ENCODE assay signal across 8 cellular contexts in the genomic region with DNA sequence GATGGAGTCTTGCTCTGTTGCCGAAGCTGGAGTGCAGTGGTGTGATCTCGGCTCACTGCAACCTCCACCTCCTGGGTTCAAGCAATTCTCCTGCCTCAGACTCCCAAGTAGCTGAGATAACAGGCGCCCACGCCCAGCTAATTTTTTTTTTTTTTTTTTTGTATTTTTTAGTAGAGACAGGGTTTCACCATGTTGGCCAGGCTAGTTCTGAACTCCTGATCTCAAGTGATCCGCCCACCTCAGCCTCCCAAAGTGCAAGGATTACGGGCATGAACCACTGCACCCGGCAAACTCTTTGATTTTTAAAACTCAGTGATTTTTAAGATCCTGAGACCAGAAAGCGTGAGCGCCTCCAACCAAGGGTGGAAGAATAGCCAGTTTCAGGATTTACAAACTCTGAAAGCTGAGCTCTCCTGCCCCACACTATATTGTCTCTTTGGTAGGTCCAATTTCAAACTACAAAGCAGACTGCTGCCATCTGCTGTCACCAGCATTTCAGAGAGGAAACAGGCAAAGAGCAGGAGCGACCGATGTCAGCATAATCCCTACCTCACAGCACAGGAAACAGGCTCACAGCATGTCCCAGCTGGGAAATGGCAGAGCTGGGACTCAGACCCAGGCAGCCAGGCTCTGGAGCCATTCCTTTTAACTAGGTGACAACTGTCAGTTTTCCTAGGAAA. TPM values are rescaled to one million over a fixed set of nuclear protein-coding genes. Genes with fewer than 3 reads are reported as not detected.
DNase-seq lines count a peak whose midpoint lies in the region; ATAC-seq and TF ChIP-seq lines count a peak whose summit lies in the region.

No MANE protein-coding gene starts in this region.

- no peak for ATAC-seq in activated naive CD8-positive, alpha-beta T cell treated with anti-CD3 and anti-CD28 coated beads, Interleukin-2, amount 50 U/mL, for 24 hours
- ATAC-seq in heart left ventricle: peak; percentile 52 to 78 (median 72)

- in situ Hi-C loops in transverse colon (cut with MboI; ENCODE audit: low pct_ligation_motif_present in 1 of 4, low pct_unique_long_range_greater_than_20kb in 1 of 4, low sequenced_read_pairs in 3 of 4): loop anchor here in 1 of 4 donors (10.0 kb wide), 1 partner anchor 104 kb away; a partner anchor contains a TSS

- peaks cover 43% of the 10 kb centered on the region for H3K4me1 Mint-ChIP-seq in activated naive CD8-positive, alpha-beta T cell (ENCODE audit: low read depth)
- peaks cover 43% of the 10 kb centered on the region for H3K4me1 Mint-ChIP-seq in activated naive CD8-positive, alpha-beta T cell treated with anti-CD3 and anti-CD28 coated beads, Interleukin-2, amount 50 U/mL, for 24 hours

- H3K9me3 ChIP-seq in SK-N-MC (ENCODE audit: low read depth, low read length) (no peaks in the 10 kb centered on the region), heart left ventricle (no peaks in the 10 kb centered on the region), transverse colon (no peaks in the 10 kb centered on the region), smooth muscle cell (replicated peaks; ENCODE audit: low read depth) (no peaks in the 10 kb centered on the region), esophagus squamous epithelium (no peaks in the 10 kb centered on the region)

- H3K4me3 Mint-ChIP-seq in activated naive CD8-positive, alpha-beta T cell: no peak overlapping the region
- H3K4me3 Mint-ChIP-seq in activated naive CD8-positive, alpha-beta T cell treated with anti-CD3 and anti-CD28 coated beads, Interleukin-2, amount 50 U/mL, for 24 hours: no peak overlapping the region

- no peaks in the 10 kb centered on the region for H3K27me3 Mint-ChIP-seq in activated naive CD8-positive, alpha-beta T cell
- no peaks in the 10 kb centered on the region for H3K27me3 Mint-ChIP-seq in activated naive CD8-positive, alpha-beta T cell treated with anti-CD3 and anti-CD28 coated beads, Interleukin-2, amount 50 U/mL, for 24 hours

- TF ChIP-seq CTCF in heart left ventricle (IDR thresholded peaks at IDR 0.05) (peak in 6 of 12 donors; percentile 18 to 44 (median 30)), transverse colon (IDR thresholded peaks at IDR 0.05) (peak in 4 of 5 experiments; percentile 26 to 42 (median 32)), smooth muscle cell (IDR thresholded peaks at IDR 0.05; ENCODE audit: borderline replicate concordance, insufficient read depth, poor library complexity, severe bottlenecking) (no peak), esophagus squamous epithelium (IDR thresholded peaks at IDR 0.05) (peak in 1 of 6 experiments; percentile 35)

- H3K9ac ChIP-seq in SK-N-MC (ENCODE audit: insufficient read length) (peak overlapping the region; percentile 53), smooth muscle cell (ENCODE audit: low read depth) (no peak overlapping the region)

- no peak for TF ChIP-seq EP300 in transverse colon (IDR thresholded peaks at IDR 0.05; ENCODE audit: low read depth)

- TF ChIP-seq POLR2A in heart left ventricle (IDR thresholded peaks at IDR 0.05) (no peak), transverse colon (IDR thresholded peaks at IDR 0.05) (no peak), esophagus squamous epithelium (IDR thresholded peaks at IDR 0.05) (no peak)

- H3K4me1 ChIP-seq in heart left ventricle (peaks cover 4 to 44% (median 16%) of the 10 kb centered on the region in 12 donors), transverse colon (peaks cover 11 to 58% (median 45%) of the 10 kb centered on the region in 4 donors), smooth muscle cell (ENCODE audit: low read depth) (no peaks in the 10 kb centered on the region), esophagus squamous epithelium (peaks cover 0 to 39% (median 11%) of the 10 kb centered on the region in 3 donors)

- peaks cover 14% of the 10 kb centered on the region for H3F3A ChIP-seq in smooth muscle cell (ENCODE audit: low read depth)

- no peak overlapping the region for H2AFZ ChIP-seq in smooth muscle cell (ENCODE audit: low read depth)

- no peaks in the 10 kb centered on the region for H3K9me3 Mint-ChIP-seq in activated naive CD8-positive, alpha-beta T cell (ENCODE audit: low read depth)
- H3K9me3 Mint-ChIP-seq in activated naive CD8-positive, alpha-beta T cell treated with anti-CD3 and anti-CD28 coated beads, Interleukin-2, amount 50 U/mL, for 24 hours: no peaks in the 10 kb centered on the region

- H3K27ac Mint-ChIP-seq in activated naive CD8-positive, alpha-beta T cell: peak overlapping the region; percentile 58
- no peak overlapping the region for H3K27ac Mint-ChIP-seq in activated naive CD8-positive, alpha-beta T cell treated with anti-CD3 and anti-CD28 coated beads, Interleukin-2, amount 50 U/mL, for 24 hours

- H3K79me2 ChIP-seq in smooth muscle cell (ENCODE audit: low read depth): peaks cover 75% of the 10 kb centered on the region

- no peaks in the 10 kb centered on the region for H3K36me3 Mint-ChIP-seq in activated naive CD8-positive, alpha-beta T cell
- H3K36me3 Mint-ChIP-seq in activated naive CD8-positive, alpha-beta T cell treated with anti-CD3 and anti-CD28 coated beads, Interleukin-2, amount 50 U/mL, for 24 hours (ENCODE audit: low read depth): peaks cover 18% of the 10 kb centered on the region

- H3K4me2 ChIP-seq in smooth muscle cell: no peak overlapping the region

- H3K27ac ChIP-seq in SK-N-MC (peak overlapping the region; percentile 92), heart left ventricle (peak overlapping the region in 11 of 12 donors; percentile 36 to 84 (median 69)), transverse colon (peak overlapping the region; percentile 52 to 92 (median 81)), smooth muscle cell (ENCODE audit: low read depth) (no peak overlapping the region), esophagus squamous epithelium (peak overlapping the region in 1 of 4 donors; percentile 6)

- peaks cover 83% of the 10 kb centered on the region for H4K20me1 ChIP-seq in smooth muscle cell (ENCODE audit: low read depth)

- intact Hi-C loops in heart left ventricle (cut with DNase I) (loop anchor here in 7 of 10 donors (1.0 to 10.0 kb wide), 8 partner anchors 24 to 179 kb away; a partner anchor contains a TSS), transverse colon (cut with DNase I; ENCODE audit: low total_unique reads) (no loop called here), esophagus squamous epithelium (cut with DNase I) (loop anchor here (2.0 to 10.0 kb wide), 2 partner anchors 64 to 104 kb away; a partner anchor contains a TSS)

- H3K27me3 ChIP-seq in heart left ventricle (no peaks in the 10 kb centered on the region), transverse colon (no peaks in the 10 kb centered on the region), smooth muscle cell (ENCODE audit: low read depth) (no peaks in the 10 kb centered on the region), esophagus squamous epithelium (no peaks in the 10 kb centered on the region)

- 63 to 69% (median 65%) methylated on average over 11 of the region's 11 CpGs for WGBS in heart left ventricle, 4 donors
- WGBS in transverse colon (ENCODE audit: low coverage in 1 of 2), 2 donors: 47 to 67% methylated on average over 3 to 11 of the region's 11 CpGs
- WGBS in smooth muscle cell (ENCODE audit: low lambda C conversion rate): 73% methylated on average over 11 of the region's 11 CpGs
- 70 to 80% methylated on average over 10 to 11 of the region's 11 CpGs for WGBS in esophagus squamous epithelium, 2 donors

- H3K36me3 ChIP-seq in SK-N-MC (ENCODE audit: insufficient read depth, low read length) (peaks cover 22% of the 10 kb centered on the region), heart left ventricle (peaks cover 0 to 32% (median 21%) of the 10 kb centered on the region in 9 donors), transverse colon (peaks cover 0 to 7% (median 2%) of the 10 kb centered on the region in 4 donors), smooth muscle cell (ENCODE audit: low read depth) (peaks cover 7% of the 10 kb centered on the region), esophagus squamous epithelium (peaks cover 0 to 30% (median 0%) of the 10 kb centered on the region in 3 donors)

- H3K4me3 ChIP-seq in SK-N-MC (peak overlapping the region; percentile 13; the same call in 1 of the 2 replicates), heart left ventricle (no peak overlapping the region), transverse colon (no peak overlapping the region), smooth muscle cell (no peak overlapping the region), esophagus squamous epithelium (no peak overlapping the region)

- DNase-seq in activated naive CD8-positive, alpha-beta T cell treated with anti-CD3 and anti-CD28 coated beads, Interleukin-2, amount 50 U/mL, for 24 hours: no peak
- no peak for DNase-seq in SK-N-MC (ENCODE audit: low read depth, low spot score)
- DNase-seq in heart left ventricle: no peak
- peak; percentile 68 for DNase-seq in transverse colon
- no peak for DNase-seq in A172 (ENCODE audit: low spot score)
- DNase-seq in smooth muscle cell (lab: John Stamatoyannopoulos, UW; ENCODE audit: unreplicated experiment): no peak
- no peak for DNase-seq in esophagus squamous epithelium (lab: John Stamatoyannopoulos, UW)

RNA-seq across cellular contexts. Expression of a gene that starts 9.2 kb away (rescaled TPM):
- total RNA-seq in heart left ventricle (10 to 100 TPM; 37.3 to 67.2 (median 46.3) TPM), transverse colon (100 to 1,000 TPM in 1 of 4 donors, 10 to 100 TPM in 3; 56.5 to 105 (median 74.4) TPM), smooth muscle cell (45.0 and 55.5 TPM in 2 replicates), esophagus squamous epithelium (10 to 100 TPM; 37.8 to 50.7 (median 40.2) TPM)
- polyA plus RNA-seq in heart left ventricle (10 to 100 TPM; 65.5 to 91.3 TPM), smooth muscle cell (95.7 and 134 TPM in 2 replicates)
- 131 and 142 TPM in 2 replicates for total RNA-seq in A172 (2014; rRNA removed; shearing (Covaris generic))

RNA-seq across cellular contexts. Expression of a gene that starts 10.0 kb away (rescaled TPM):
- 1 to 10 TPM in 4 of 9 donors, under 1 TPM in 4, not detected in 1; 0.27 to 1.5 (median 0.88) TPM for total RNA-seq in heart left ventricle
- polyA plus RNA-seq in heart left ventricle: 1 to 10 TPM in 1 of 2 donors, under 1 TPM in 1; 0.53 to 3.2 TPM
- 10 to 100 TPM in 2 of 4 donors, 1 to 10 TPM in 1, under 1 TPM in 1; 0.40 to 22.7 (median 12.2) TPM for total RNA-seq in transverse colon
- 0.43 and 0.79 TPM in 2 replicates for total RNA-seq in A172 (2014; rRNA removed; shearing (Covaris generic))
- 13.5 TPM in 1 of 2 replicates, not detected in the other for total RNA-seq in smooth muscle cell
- polyA plus RNA-seq in smooth muscle cell: 0.24 and 1.0 TPM in 2 replicates
- 10 to 100 TPM in 1 of 4 donors, 1 to 10 TPM in 3; 7.7 to 19.8 (median 8.8) TPM for total RNA-seq in esophagus squamous epithelium

RNA-seq across cellular contexts. Expression of a gene that starts 19.8 kb away (rescaled TPM):
- total RNA-seq in heart left ventricle (10 to 100 TPM; 10.9 to 20.0 (median 15.5) TPM), transverse colon (10 to 100 TPM; 12.2 to 54.7 (median 30.0) TPM), smooth muscle cell (2.9 and 4.5 TPM in 2 replicates), esophagus squamous epithelium (10 to 100 TPM in 1 of 4 donors, 1 to 10 TPM in 3; 4.5 to 11.9 (median 7.7) TPM)
- polyA plus RNA-seq in heart left ventricle (10 to 100 TPM in 1 of 2 donors, 1 to 10 TPM in 1; 8.0 to 13.6 TPM), smooth muscle cell (1.7 and 3.2 TPM in 2 replicates)
- total RNA-seq in A172 (2014; rRNA removed; shearing (Covaris generic)): 2.3 and 4.7 TPM in 2 replicates

RNA-seq across cellular contexts. Expression of a gene that starts 43.3 kb away (rescaled TPM):
- 10 to 100 TPM in 4 of 9 donors, 1 to 10 TPM in 5; 3.8 to 50.8 (median 9.6) TPM for total RNA-seq in heart left ventricle
- polyA plus RNA-seq in heart left ventricle: 10 to 100 TPM; 16.3 to 16.8 TPM
- 100 to 1,000 TPM in 1 of 4 donors, 10 to 100 TPM in 3; 26.2 to 119 (median 57.4) TPM for total RNA-seq in transverse colon
- total RNA-seq in A172 (2014; rRNA removed; shearing (Covaris generic)): 0.46 TPM in 1 of 2 replicates, not detected in the other
- 248 and 311 TPM in 2 replicates for total RNA-seq in smooth muscle cell
- 773 and 1,078 TPM in 2 replicates for polyA plus RNA-seq in smooth muscle cell
- total RNA-seq in esophagus squamous epithelium: 1 to 10 TPM; 1.0 to 7.2 (median 2.3) TPM

RNA-seq across cellular contexts. Expression of a gene that starts 58.7 kb away (rescaled TPM):
- total RNA-seq in heart left ventricle (100 to 1,000 TPM in 2 of 9 donors, 10 to 100 TPM in 7; 57.3 to 317 (median 69.2) TPM), transverse colon (100 to 1,000 TPM; 425 to 562 (median 519) TPM), smooth muscle cell (58.1 and 66.1 TPM in 2 replicates), esophagus squamous epithelium (100 to 1,000 TPM in 1 of 4 donors, 10 to 100 TPM in 3; 18.0 to 129 (median 60.0) TPM)
- polyA plus RNA-seq in heart left ventricle (10 to 100 TPM; 46.7 to 54.6 TPM), smooth muscle cell (127 and 135 TPM in 2 replicates)
- 0.17 and 0.77 TPM in 2 replicates for total RNA-seq in A172 (2014; rRNA removed; shearing (Covaris generic))
